3 cellular contexts compared by ENCODE assay signal in genomic region chr4:128241019-128241418, GRCh38.
TF ChIP-seq lines count a peak whose summit lies in the region.

No MANE protein-coding gene starts in this region.

TF ChIP-seq in SK-N-SH, 30 proteins besides CTCF, POLR2A, EP300 and RAD21:
- TF ChIP-seq NRF1 (IDR thresholded peaks at IDR 0.05; ENCODE audit: low read depth, low read length) (no peak), TCF12 (IDR thresholded peaks at IDR 0.05) (no peak), GABPA (IDR thresholded peaks at IDR 0.05; ENCODE audit: low read depth) (no peak), TAF1 (IDR thresholded peaks at IDR 0.05; ENCODE audit: borderline replicate concordance, low read depth, low read length) (no peak), CHD2 (IDR thresholded peaks at IDR 0.05; ENCODE audit: low read length, partially characterized antibody) (no peak), MEF2A (IDR thresholded peaks at IDR 0.05; ENCODE audit: borderline replicate concordance, low read depth) (no peak), FOSL2 (IDR thresholded peaks at IDR 0.05; ENCODE audit: borderline replicate concordance, low read depth) (no peak), USF1 (IDR thresholded peaks at IDR 0.05; ENCODE audit: borderline replicate concordance, low read depth) (no peak), NFIC (IDR thresholded peaks at IDR 0.05; ENCODE audit: borderline replicate concordance) (no peak), FOXJ3 (CRISPR knock-in tag; IDR thresholded peaks at IDR 0.05) (no peak)

TF ChIP-seq in SK-N-SH treated with all-trans-retinoic acid at 6 μM for 48 hours, 23 proteins besides CTCF, POLR2A, EP300 and RAD21:
- TF ChIP-seq GLIS3 (CRISPR knock-in tag; IDR thresholded peaks at IDR 0.05) = no peak
- TF ChIP-seq TCF4 (CRISPR knock-in tag; IDR thresholded peaks at IDR 0.05; ENCODE audit: borderline replicate concordance) = no peak
- TF ChIP-seq ZNF70 (CRISPR knock-in tag; IDR thresholded peaks at IDR 0.05) = no peak
- no peak for TF ChIP-seq ISL1 (CRISPR knock-in tag; IDR thresholded peaks at IDR 0.05)
- TF ChIP-seq ZNF8 (CRISPR knock-in tag; IDR thresholded peaks at IDR 0.05) = no peak
- TF ChIP-seq ZFP3 (CRISPR knock-in tag; IDR thresholded peaks at IDR 0.05) = no peak
- no peak for TF ChIP-seq PPARA (CRISPR knock-in tag; IDR thresholded peaks at IDR 0.05; ENCODE audit: borderline replicate concordance)
- TF ChIP-seq ZNF565 (CRISPR knock-in tag; conservative IDR thresholded peaks at IDR 0.05; ENCODE audit: low read depth) = no peak
- TF ChIP-seq PATZ1 (CRISPR knock-in tag; IDR thresholded peaks at IDR 0.05; ENCODE audit: borderline replicate concordance) = no peak
- no peak for TF ChIP-seq CSDC2 (CRISPR knock-in tag; IDR thresholded peaks at IDR 0.05)
- no peak for TF ChIP-seq SNAI2 (CRISPR knock-in tag; IDR thresholded peaks at IDR 0.05)
- TF ChIP-seq ESRRG (CRISPR knock-in tag; IDR thresholded peaks at IDR 0.05) = no peak
- no peak for TF ChIP-seq BACH2 (CRISPR knock-in tag; IDR thresholded peaks at IDR 0.05; ENCODE audit: borderline replicate concordance)

TF ChIP-seq in HepG2, 621 proteins besides CTCF, POLR2A, EP300 and RAD21:
- TF ChIP-seq SP2 (CRISPR knock-in tag; IDR thresholded peaks at IDR 0.05) (no peak), DNMT1 (CRISPR knock-in tag; IDR thresholded peaks at IDR 0.05) (no peak), HNRNPL (IDR thresholded peaks at IDR 0.05; ENCODE audit: low read depth, low read length) (no peak), PRDM15 (CRISPR knock-in tag; IDR thresholded peaks at IDR 0.05) (no peak), ZNF431 (CRISPR knock-in tag; IDR thresholded peaks at IDR 0.05; ENCODE audit: borderline replicate concordance, low read depth) (no peak), ZNF432 (CRISPR knock-in tag; IDR thresholded peaks at IDR 0.05; ENCODE audit: borderline replicate concordance) (no peak), PTBP1 (IDR thresholded peaks at IDR 0.05; ENCODE audit: low read depth, low read length, poor library complexity, severe bottlenecking) (no peak), CSRNP1 (CRISPR knock-in tag; IDR thresholded peaks at IDR 0.05) (no peak), ZNF530 (CRISPR knock-in tag; IDR thresholded peaks at IDR 0.05; ENCODE audit: low read depth) (no peak), ZSCAN22 (CRISPR knock-in tag; IDR thresholded peaks at IDR 0.05) (no peak)
